Comparison of ENCODE assay signal across 10 cellular contexts in genomic region chr5:136066705-136067271, GRCh38. TPM values are rescaled to one million over a fixed set of nuclear protein-coding genes. Genes with fewer than 3 reads are reported as not detected.
A peak's percentile ranks its signal among the peaks of the same experiment; 100 is the strongest.
DNase-seq lines count a peak whose midpoint lies in the region; ATAC-seq and TF ChIP-seq lines count a peak whose summit lies in the region.
"Had no signal": no experiment of that assay in that cellular context is flagged by ENCODE, and none has a peak within 500 bp of the region (broad histone marks: within the 10 kb centered on the region; RNA-seq: fewer than 3 reads in every experiment).

No MANE protein-coding gene starts in this region.

- TF ChIP-seq POLR2A in stomach (IDR thresholded peaks at IDR 0.05), result no peak

- H3K4me1 ChIP-seq in GM23338 (ENCODE audit: insufficient read depth), result no peaks in the 10 kb centered on the region
- H3K4me1 ChIP-seq in stomach, result peaks cover 0 to 14% (median 8%) of the 10 kb centered on the region in 4 donors

- no peak for TF ChIP-seq CTCF in GM23338 (conservative IDR thresholded peaks at IDR 0.05; ENCODE audit: low read depth in 2 of 2)
- TF ChIP-seq CTCF in WTC11 (IDR thresholded peaks at IDR 0.05), result no peak
- peak in 2 of 7 experiments; percentile 10 to 17 for TF ChIP-seq CTCF in stomach (IDR thresholded peaks at IDR 0.05)
- no peak for TF ChIP-seq CTCF in CD4-positive, alpha-beta T cell (IDR thresholded peaks at IDR 0.05)

- POLR2A ChIA-PET in WTC11 (lab: Charles Lee), result no interaction called here
- POLR2A ChIA-PET in CD4-positive, alpha-beta T cell (lab: Charles Lee), result no interaction called here
- POLR2A ChIA-PET in naive thymus-derived CD8-positive, alpha-beta T cell (lab: Charles Lee), result no interaction called here

- TF ChIP-seq EP300 in stomach (IDR thresholded peaks at IDR 0.05), result no peak

- H3K9me2 ChIP-seq in GM23338 (ENCODE audit: insufficient read depth), result 0 out of 2 replicates have a peak, but pooled peaks cover 4% of the 10 kb centered on the region

- H3K4me2 ChIP-seq in GM23338, result no peak overlapping the region

- peak; percentile 21 for DNase-seq in GM23338 (ENCODE audit: low spot score)
- no peak for DNase-seq in WTC11 (ENCODE audit: low spot score)
- DNase-seq in left cardiac atrium, result peak; percentile 46
- no peak for DNase-seq in stomach
- DNase-seq in CD4-positive, alpha-beta T cell, result no peak
- no peak for DNase-seq in naive thymus-derived CD8-positive, alpha-beta T cell
- DNase-seq: activated gamma-delta T cell treated with Interleukin-2 at 50 U/mL for 16 hours had no signal

- 49 to 64% (median 54%) methylated on average over 2 to 4 of the region's 4 CpGs for WGBS in stomach, 5 donors

- H3K79me2 ChIP-seq in GM23338 (replicated peaks; ENCODE audit: insufficient read depth), result no peaks in the 10 kb centered on the region

- CTCF ChIA-PET in WTC11 (lab: Charles Lee), result interaction anchor here (0.9 to 1.3 kb wide), 2 partner anchors 8 to 9 kb away, joined by 3 to 6 read pairs; no protein-coding TSS in a partner anchor
- CTCF ChIA-PET in CD4-positive, alpha-beta T cell (lab: Charles Lee), result no interaction called here

- ATAC-seq in GM23338 (peak; percentile 72), WTC11 (peak; percentile 49), left cardiac atrium (peak; percentile 80 to 83), GM21423 (IDR thresholded peaks at IDR 0.05; ENCODE audit: unreplicated experiment) (no peak), GM21515 (IDR thresholded peaks at IDR 0.05; ENCODE audit: unreplicated experiment) (no peak)
- ATAC-seq in CD4-positive, alpha-beta T cell (ENCODE audit: poor library complexity), result no peak
- ATAC-seq in naive thymus-derived CD8-positive, alpha-beta T cell, result no peak

- H3K4me1 Mint-ChIP-seq in GM23338, result peaks cover 6% of the 10 kb centered on the region; the same call in 2 of the 3 replicates
- peaks cover 5% of the 10 kb centered on the region for H3K4me1 Mint-ChIP-seq in WTC11
- no peaks in the 10 kb centered on the region for H3K4me1 Mint-ChIP-seq in CD4-positive, alpha-beta T cell (ENCODE audit: low read depth)
- H3K4me1 Mint-ChIP-seq in naive thymus-derived CD8-positive, alpha-beta T cell, result no peaks in the 10 kb centered on the region

- no peaks in the 10 kb centered on the region for H3K9me3 Mint-ChIP-seq in GM23338
- H3K9me3 Mint-ChIP-seq in WTC11, result peaks cover 11% of the 10 kb centered on the region
- H3K9me3 Mint-ChIP-seq in CD4-positive, alpha-beta T cell, result no peaks in the 10 kb centered on the region
- H3K9me3 Mint-ChIP-seq in naive thymus-derived CD8-positive, alpha-beta T cell, result peaks cover 0 to 3% (median 0%) of the 10 kb centered on the region in 9 donors
- H3K9me3 Mint-ChIP-seq: T-helper 2 cell treated with Interferon-gamma antibody and Interleukin-4, amounts not matched to agents 5 μg/mL and 100 μg/mL, for 36 hours had no signal

- H3K4me3 Mint-ChIP-seq in GM23338 (no peak overlapping the region), WTC11 (no peak overlapping the region)
- H3K4me3 Mint-ChIP-seq in CD4-positive, alpha-beta T cell, result no peak overlapping the region
- no peak overlapping the region for H3K4me3 Mint-ChIP-seq in naive thymus-derived CD8-positive, alpha-beta T cell
- H3K4me3 Mint-ChIP-seq: T-helper 2 cell treated with Interferon-gamma antibody and Interleukin-4, amounts not matched to agents 5 μg/mL and 100 μg/mL, for 36 hours had no signal

- H3K36me3 Mint-ChIP-seq in GM23338 (ENCODE audit: low read depth), result no peaks in the 10 kb centered on the region; the same call in 2 of the 3 replicates
- no peaks in the 10 kb centered on the region for H3K36me3 Mint-ChIP-seq in WTC11
- H3K36me3 Mint-ChIP-seq in CD4-positive, alpha-beta T cell (ENCODE audit: low read depth), result no peaks in the 10 kb centered on the region
- H3K36me3 Mint-ChIP-seq in naive thymus-derived CD8-positive, alpha-beta T cell, result no peaks in the 10 kb centered on the region

- intact Hi-C loops in left cardiac atrium (cut with DNase I), result loop anchor here in 1 of 2 donors (10.0 kb wide), 3 partner anchors 92 to 122 kb away; no protein-coding TSS in a partner anchor
- intact Hi-C loops in stomach (cut with DNase I; ENCODE audit: low total_unique reads), result no loop called here
- intact Hi-C loops in CD4-positive, alpha-beta T cell (cut with DNase I, micrococcal nuclease), result no loop called here

- no peak overlapping the region for H3K27ac ChIP-seq in GM23338 (ENCODE audit: low read depth)
- peak overlapping the region in 3 of 5 donors; percentile 41 to 60 (median 51) for H3K27ac ChIP-seq in stomach
- H3K27ac ChIP-seq in CD4-positive, alpha-beta T cell (ENCODE audit: low read depth, low read length), result no peak overlapping the region

- H3K27me3 ChIP-seq in GM23338 (ENCODE audit: insufficient read depth) (no peaks in the 10 kb centered on the region), stomach (no peaks in the 10 kb centered on the region)
- H3K27me3 ChIP-seq in CD4-positive, alpha-beta T cell (ENCODE audit: control insufficient read depth, insufficient read depth, low read length), result no peaks in the 10 kb centered on the region

- no peaks in the 10 kb centered on the region for H4K20me1 ChIP-seq in GM23338 (replicated peaks; ENCODE audit: insufficient read depth)

- no peak overlapping the region for H2AFZ ChIP-seq in GM23338

- H3K27ac Mint-ChIP-seq in GM23338 (no peak overlapping the region), WTC11 (no peak overlapping the region)
- no peak overlapping the region for H3K27ac Mint-ChIP-seq in CD4-positive, alpha-beta T cell
- H3K27ac Mint-ChIP-seq in naive thymus-derived CD8-positive, alpha-beta T cell, result peak overlapping the region in 1 of 10 donors; percentile 28
- H3K27ac Mint-ChIP-seq: T-helper 2 cell treated with Interferon-gamma antibody and Interleukin-4, amounts not matched to agents 5 μg/mL and 100 μg/mL, for 36 hours had no signal

- peaks cover 6% of the 10 kb centered on the region for H3K27me3 Mint-ChIP-seq in GM23338 (ENCODE audit: insufficient read depth, low read depth, poor library complexity)
- H3K27me3 Mint-ChIP-seq in WTC11 (ENCODE audit: low read depth), result peaks cover 2% of the 10 kb centered on the region; the same call in 1 of the 2 replicates
- H3K27me3 Mint-ChIP-seq in CD4-positive, alpha-beta T cell, result no peaks in the 10 kb centered on the region
- peaks cover 6 to 14% (median 8%) of the 10 kb centered on the region in 5 donors for H3K27me3 Mint-ChIP-seq in naive thymus-derived CD8-positive, alpha-beta T cell

- H3K36me3 ChIP-seq in GM23338 (ENCODE audit: insufficient read depth) (no peaks in the 10 kb centered on the region), stomach (peaks cover 0 to 16% (median 6%) of the 10 kb centered on the region in 4 donors)

- H3K4me3 ChIP-seq in GM23338 (no peak overlapping the region), stomach (no peak overlapping the region)

- no peaks in the 10 kb centered on the region for H3K9me3 ChIP-seq in stomach
- H3K9me3 ChIP-seq in CD4-positive, alpha-beta T cell (ENCODE audit: control insufficient read depth, low read length), result no peaks in the 10 kb centered on the region

- no peaks in the 10 kb centered on the region for H3F3A ChIP-seq in GM23338 (replicated peaks; ENCODE audit: low read depth)

TF ChIP-seq in GM23338, 12 proteins besides CTCF, POLR2A, EP300 and RAD21 (continues in another document):
- TF ChIP-seq ETS1 (IDR thresholded peaks at IDR 0.05) (no peak), POLR2AphosphoS5 (IDR thresholded peaks at IDR 0.05; ENCODE audit: low read depth) (no peak)

TF ChIP-seq in WTC11, 78 proteins besides CTCF, POLR2A, EP300 and RAD21 (continues in another document):
- TF ChIP-seq ESRRA (CRISPR knock-in tag; IDR thresholded peaks at IDR 0.05; ENCODE audit: borderline replicate concordance) (no peak), IRF2 (CRISPR knock-in tag; IDR thresholded peaks at IDR 0.05; ENCODE audit: borderline replicate concordance, low read depth) (no peak), AR (CRISPR knock-in tag; IDR thresholded peaks at IDR 0.05) (no peak), NFE2L1 (CRISPR knock-in tag; IDR thresholded peaks at IDR 0.05) (no peak), ZNF416 (CRISPR knock-in tag; IDR thresholded peaks at IDR 0.05) (no peak)

RNA-seq across cellular contexts. Expression of gene TGFBI, which starts 38.0 kb away (rescaled TPM):
- 8.2 and 8.9 TPM in 2 replicates for total RNA-seq in GM23338 (2014; rRNA removed; shearing (Covaris generic))
- 8.0 and 9.4 TPM in 2 replicates for polyA plus RNA-seq in GM23338 (2016; fragmentation: Nextera tagmentation; extraction: Ambion mirVana)
- 7.2 to 9.1 TPM (median 7.8 TPM) in 3 replicates for total RNA-seq in WTC11 (2021)
- 100 to 1,000 TPM in 1 of 2 donors, 10 to 100 TPM in 1; 79.7 to 130 TPM for total RNA-seq in left cardiac atrium
- total RNA-seq in stomach, result 100 to 1,000 TPM in 1 of 5 donors, 10 to 100 TPM in 4; 24.5 to 180 (median 70.1) TPM
- 100 to 1,000 TPM in 1 of 3 donors, 10 to 100 TPM in 2; 43.5 to 116 (median 54.4) TPM for polyA plus RNA-seq in stomach
- total RNA-seq in CD4-positive, alpha-beta T cell, result 1 to 10 TPM; 4.8 to 5.9 TPM
- 10 to 100 TPM in 1 of 2 experiments, 1 to 10 TPM in 1; 8.9 to 11.7 TPM for total RNA-seq in naive thymus-derived CD8-positive, alpha-beta T cell
- 1 to 10 TPM in 1 of 3 donors, under 1 TPM in 1, not detected in 1; 0.34 to 3.2 TPM for polyA plus RNA-seq in naive thymus-derived CD8-positive, alpha-beta T cell

Comparison
In these comparisons a context has a peak if more than half of its experiments do, and no peak if none do; other contexts are left out.
1. ATAC-seq: peak in GM23338 (single experiment), WTC11 (single experiment) and left cardiac atrium (2 of 2); none in CD4-positive, alpha-beta T cell (single experiment), GM21423 (single experiment), GM21515 (single experiment) and naive thymus-derived CD8-positive, alpha-beta T cell (0 of 2).
2. DNase-seq: peak in GM23338 (single experiment) and left cardiac atrium (single experiment); none in WTC11 (single experiment), stomach (single experiment), CD4-positive, alpha-beta T cell (0 of 10) and naive thymus-derived CD8-positive, alpha-beta T cell (0 of 10).
3. H3K27ac ChIP-seq: peak in stomach (3 of 5); none in GM23338 (single experiment) and CD4-positive, alpha-beta T cell (single experiment).